Comparison of ENCODE assay signal across 9 cellular contexts in genomic region chr22:24434472-24435322, GRCh38. TPM values are rescaled to one million over a fixed set of nuclear protein-coding genes. Genes with fewer than 3 reads are reported as not detected.
DNase-seq lines count a peak whose midpoint lies in the region; ATAC-seq and TF ChIP-seq lines count a peak whose summit lies in the region.
"Had no signal": no experiment of that assay in that cellular context is flagged by ENCODE, and none has a peak within 500 bp of the region (broad histone marks: within the 10 kb centered on the region; RNA-seq: fewer than 3 reads in every experiment).

No MANE protein-coding gene starts in this region.

- H3K36me3 ChIP-seq in Loucy (ENCODE audit: insufficient read depth, low read length): no peaks in the 10 kb centered on the region
- H3K36me3 ChIP-seq in GM23338 (ENCODE audit: insufficient read depth): no peaks in the 10 kb centered on the region

- H3K27ac Mint-ChIP-seq in glutamatergic neuron (ENCODE audit: unreplicated experiment) (no peak overlapping the region), GM23338 (no peak overlapping the region)

- H3K4me2 ChIP-seq in Loucy (ENCODE audit: low read depth, low read length, poor library complexity, severe bottlenecking) (peak overlapping the region; percentile 82), GM23338 (no peak overlapping the region)

- H3K27me3 ChIP-seq in Loucy (ENCODE audit: insufficient read depth, low read length, poor library complexity, severe bottlenecking): no peaks in the 10 kb centered on the region
- no peaks in the 10 kb centered on the region for H3K27me3 ChIP-seq in GM23338 (ENCODE audit: insufficient read depth)

- TF ChIP-seq CTCF in Loucy (conservative IDR thresholded peaks at IDR 0.05; ENCODE audit: low read length) (no peak), glutamatergic neuron (IDR thresholded peaks at IDR 0.05; ENCODE audit: partially characterized antibody, unreplicated experiment) (no peak), GM23338 (conservative IDR thresholded peaks at IDR 0.05; ENCODE audit: low read depth in 2 of 2) (no peak)

- H2AFZ ChIP-seq in Loucy (ENCODE audit: low read length) (no peak overlapping the region), GM23338 (no peak overlapping the region)

- H3K4me3 ChIP-seq in Loucy (ENCODE audit: low read length, poor library complexity, severe bottlenecking) (peak overlapping the region; percentile 49), GM23338 (no peak overlapping the region)

- peak overlapping the region; percentile 72 for H3K9ac ChIP-seq in Loucy (ENCODE audit: low read depth, low read length, poor library complexity, severe bottlenecking)

- H3K4me3 Mint-ChIP-seq in glutamatergic neuron (ENCODE audit: unreplicated experiment) (no peak overlapping the region), GM23338 (no peak overlapping the region)

- H4K20me1 ChIP-seq in Loucy (ENCODE audit: insufficient read depth, low read length, poor library complexity, severe bottlenecking) (no peaks in the 10 kb centered on the region), GM23338 (replicated peaks; ENCODE audit: insufficient read depth) (no peaks in the 10 kb centered on the region; the same call in 1 of the 2 replicates)

- ATAC-seq in GM21515 (IDR thresholded peaks at IDR 0.05; ENCODE audit: unreplicated experiment): peak; percentile 38
- no peak for ATAC-seq in GM23338

- H3K79me2 ChIP-seq in Loucy (ENCODE audit: insufficient read depth, low read length) (peaks cover 43% of the 10 kb centered on the region), GM23338 (replicated peaks; ENCODE audit: insufficient read depth) (no peaks in the 10 kb centered on the region)

- no peaks in the 10 kb centered on the region for H3K9me3 ChIP-seq in Loucy (ENCODE audit: insufficient read depth, low read depth, low read length)

- H3K36me3 Mint-ChIP-seq in glutamatergic neuron (ENCODE audit: unreplicated experiment) (no peaks in the 10 kb centered on the region), GM23338 (ENCODE audit: low read depth) (no peaks in the 10 kb centered on the region)

- H3F3A ChIP-seq in Loucy (ENCODE audit: low read depth) (peaks cover 31% of the 10 kb centered on the region), GM23338 (replicated peaks; ENCODE audit: low read depth) (no peaks in the 10 kb centered on the region)

- peaks cover 11% of the 10 kb centered on the region for H3K27me3 Mint-ChIP-seq in glutamatergic neuron (ENCODE audit: unreplicated experiment)
- peaks cover 9% of the 10 kb centered on the region for H3K27me3 Mint-ChIP-seq in GM23338 (ENCODE audit: insufficient read depth, low read depth, poor library complexity)

- H3K9me3 Mint-ChIP-seq in glutamatergic neuron (ENCODE audit: unreplicated experiment): no peaks in the 10 kb centered on the region
- H3K9me3 Mint-ChIP-seq in GM23338: no peaks in the 10 kb centered on the region

- DNase-seq in CD1c-positive myeloid dendritic cell (ENCODE audit: extremely low spot score) (peak; percentile 88), glutamatergic neuron (peak; percentile 7), GM23338 (ENCODE audit: low spot score) (no peak), nucleus accumbens (lab: John Stamatoyannopoulos, UW) (no peak)
- DNase-seq in activated CD8-positive, alpha-beta memory T cell treated with anti-CD3 and anti-CD28 coated beads, Interleukin-2, amount 50 U/mL, for 4 hours: peak; percentile 73
- peak; percentile 57 for DNase-seq in stimulated activated CD4-positive, alpha-beta T cell treated with anti-CD3 and anti-CD28 coated beads, Interleukin-4, amount 100 ng/mL, for 1 hour

- H3K9me2 ChIP-seq in Loucy (replicated peaks; ENCODE audit: low read depth, low read length) (no peaks in the 10 kb centered on the region), GM23338 (ENCODE audit: insufficient read depth) (no peaks in the 10 kb centered on the region)

- H3K27ac ChIP-seq in GM23338 (ENCODE audit: low read depth): no peak overlapping the region
- H3K27ac ChIP-seq: epithelial cell of prostate had no signal

- H3K4me1 ChIP-seq in Loucy (ENCODE audit: insufficient read depth, low read length, poor library complexity, severe bottlenecking): peaks cover 93% of the 10 kb centered on the region
- H3K4me1 ChIP-seq in GM23338 (ENCODE audit: insufficient read depth): no peaks in the 10 kb centered on the region

- peaks cover 12% of the 10 kb centered on the region for H3K4me1 Mint-ChIP-seq in glutamatergic neuron (ENCODE audit: low read depth, unreplicated experiment)
- H3K4me1 Mint-ChIP-seq in GM23338: peaks cover 6% of the 10 kb centered on the region; the same call in 1 of the 3 replicates

TF ChIP-seq in GM23338, 12 proteins besides CTCF, POLR2A, EP300 and RAD21 (continues in another document):
- TF ChIP-seq ZNF331 (CRISPR knock-in tag; IDR thresholded peaks at IDR 0.05; ENCODE audit: low read depth) (no peak), STAT1 (IDR thresholded peaks at IDR 0.05; ENCODE audit: unreplicated experiment) (no peak), ETS1 (IDR thresholded peaks at IDR 0.05) (no peak), NANOG (IDR thresholded peaks at IDR 0.05; ENCODE audit: borderline replicate concordance) (no peak), CREB1 (CRISPR knock-in tag; IDR thresholded peaks at IDR 0.05; ENCODE audit: low read depth) (no peak), JUNB (IDR thresholded peaks at IDR 0.05; ENCODE audit: unreplicated experiment) (no peak)
- TF ChIP-seq, protein P1, sequence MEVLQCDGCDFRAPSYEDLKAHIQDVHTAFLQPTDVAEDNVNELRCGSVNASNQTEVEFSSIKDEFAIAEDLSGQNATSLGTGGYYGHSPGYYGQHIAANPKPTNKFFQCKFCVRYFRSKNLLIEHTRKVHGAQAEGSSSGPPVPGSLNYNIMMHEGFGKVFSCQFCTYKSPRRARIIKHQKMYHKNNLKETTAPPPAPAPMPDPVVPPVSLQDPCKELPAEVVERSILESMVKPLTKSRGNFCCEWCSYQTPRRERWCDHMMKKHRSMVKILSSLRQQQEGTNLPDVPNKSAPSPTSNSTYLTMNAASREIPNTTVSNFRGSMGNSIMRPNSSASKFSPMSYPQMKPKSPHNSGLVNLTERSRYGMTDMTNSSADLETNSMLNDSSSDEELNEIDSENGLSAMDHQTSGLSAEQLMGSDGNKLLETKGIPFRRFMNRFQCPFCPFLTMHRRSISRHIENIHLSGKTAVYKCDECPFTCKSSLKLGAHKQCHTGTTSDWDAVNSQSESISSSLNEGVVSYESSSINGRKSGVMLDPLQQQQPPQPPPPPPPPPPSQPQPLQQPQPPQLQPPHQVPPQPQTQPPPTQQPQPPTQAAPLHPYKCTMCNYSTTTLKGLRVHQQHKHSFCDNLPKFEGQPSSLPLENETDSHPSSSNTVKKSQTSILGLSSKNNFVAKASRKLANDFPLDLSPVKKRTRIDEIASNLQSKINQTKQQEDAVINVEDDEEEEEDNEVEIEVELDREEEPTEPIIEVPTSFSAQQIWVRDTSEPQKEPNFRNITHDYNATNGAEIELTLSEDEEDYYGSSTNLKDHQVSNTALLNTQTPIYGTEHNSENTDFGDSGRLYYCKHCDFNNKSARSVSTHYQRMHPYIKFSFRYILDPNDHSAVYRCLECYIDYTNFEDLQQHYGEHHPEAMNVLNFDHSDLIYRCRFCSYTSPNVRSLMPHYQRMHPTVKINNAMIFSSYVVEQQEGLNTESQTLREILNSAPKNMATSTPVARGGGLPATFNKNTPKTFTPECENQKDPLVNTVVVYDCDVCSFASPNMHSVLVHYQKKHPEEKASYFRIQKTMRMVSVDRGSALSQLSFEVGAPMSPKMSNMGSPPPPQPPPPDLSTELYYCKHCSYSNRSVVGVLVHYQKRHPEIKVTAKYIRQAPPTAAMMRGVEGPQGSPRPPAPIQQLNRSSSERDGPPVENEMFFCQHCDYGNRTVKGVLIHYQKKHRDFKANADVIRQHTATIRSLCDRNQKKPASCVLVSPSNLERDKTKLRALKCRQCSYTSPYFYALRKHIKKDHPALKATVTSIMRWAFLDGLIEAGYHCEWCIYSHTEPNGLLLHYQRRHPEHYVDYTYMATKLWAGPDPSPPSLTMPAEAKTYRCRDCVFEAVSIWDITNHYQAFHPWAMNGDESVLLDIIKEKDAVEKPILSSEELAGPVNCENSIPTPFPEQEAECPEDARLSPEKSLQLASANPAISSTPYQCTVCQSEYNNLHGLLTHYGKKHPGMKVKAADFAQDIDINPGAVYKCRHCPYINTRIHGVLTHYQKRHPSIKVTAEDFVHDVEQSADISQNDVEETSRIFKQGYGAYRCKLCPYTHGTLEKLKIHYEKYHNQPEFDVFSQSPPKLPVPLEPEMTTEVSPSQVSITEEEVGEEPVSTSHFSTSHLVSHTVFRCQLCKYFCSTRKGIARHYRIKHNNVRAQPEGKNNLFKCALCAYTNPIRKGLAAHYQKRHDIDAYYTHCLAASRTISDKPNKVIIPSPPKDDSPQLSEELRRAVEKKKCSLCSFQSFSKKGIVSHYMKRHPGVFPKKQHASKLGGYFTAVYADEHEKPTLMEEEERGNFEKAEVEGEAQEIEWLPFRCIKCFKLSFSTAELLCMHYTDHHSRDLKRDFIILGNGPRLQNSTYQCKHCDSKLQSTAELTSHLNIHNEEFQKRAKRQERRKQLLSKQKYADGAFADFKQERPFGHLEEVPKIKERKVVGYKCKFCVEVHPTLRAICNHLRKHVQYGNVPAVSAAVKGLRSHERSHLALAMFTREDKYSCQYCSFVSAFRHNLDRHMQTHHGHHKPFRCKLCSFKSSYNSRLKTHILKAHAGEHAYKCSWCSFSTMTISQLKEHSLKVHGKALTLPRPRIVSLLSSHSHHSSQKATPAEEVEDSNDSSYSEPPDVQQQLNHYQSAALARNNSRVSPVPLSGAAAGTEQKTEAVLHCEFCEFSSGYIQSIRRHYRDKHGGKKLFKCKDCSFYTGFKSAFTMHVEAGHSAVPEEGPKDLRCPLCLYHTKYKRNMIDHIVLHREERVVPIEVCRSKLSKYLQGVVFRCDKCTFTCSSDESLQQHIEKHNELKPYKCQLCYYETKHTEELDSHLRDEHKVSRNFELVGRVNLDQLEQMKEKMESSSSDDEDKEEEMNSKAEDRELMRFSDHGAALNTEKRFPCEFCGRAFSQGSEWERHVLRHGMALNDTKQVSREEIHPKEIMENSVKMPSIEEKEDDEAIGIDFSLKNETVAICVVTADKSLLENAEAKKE (CRISPR knock-in tag; IDR thresholded peaks at IDR 0.05): no peak

RNA-seq across cellular contexts. Expression of gene ADORA2A, which starts 7.3 kb away (rescaled TPM):
- 15.9 TPM for total RNA-seq in glutamatergic neuron (ENCODE audit: unreplicated experiment)
- 11.0 and 13.5 TPM in 2 replicates for total RNA-seq in GM23338 (2014; rRNA removed; shearing (Covaris generic))
- polyA plus RNA-seq in GM23338 (2016; fragmentation: Nextera tagmentation; extraction: Ambion mirVana): 3.4 and 4.1 TPM in 2 replicates

Comparison
In these comparisons a context has a peak if more than half of its experiments do, and no peak if none do; other contexts are left out.
1. DNase-seq: peak in CD1c-positive myeloid dendritic cell (single experiment), activated CD8-positive, alpha-beta memory T cell treated with anti-CD3 and anti-CD28 coated beads, Interleukin-2, amount 50 U/mL, for 4 hours (single experiment), glutamatergic neuron (single experiment) and stimulated activated CD4-positive, alpha-beta T cell treated with anti-CD3 and anti-CD28 coated beads, Interleukin-4, amount 100 ng/mL, for 1 hour (single experiment); none in GM23338 (single experiment) and nucleus accumbens (0 of 56).